33 cellular contexts compared by ENCODE assay signal in genomic region chr5:41093803-41094202, GRCh38. TPM values are rescaled to one million over a fixed set of nuclear protein-coding genes. Genes with fewer than 3 reads are reported as not detected.
"Had no signal": no experiment of that assay in that cellular context is flagged by ENCODE, and none has a peak within 500 bp of the region (broad histone marks: within the 10 kb centered on the region; RNA-seq: fewer than 3 reads in every experiment).

No MANE protein-coding gene starts in this region.

- H3K9ac ChIP-seq: KMS-11 had no signal

- H3K9me3 ChIP-seq: adrenal gland, SJCRH30 had no signal

- H3K27ac ChIP-seq: adrenal gland, brain microvascular endothelial cell, KMS-11, PC-9, RWPE1, SJCRH30, SK-N-MC had no signal

- H3K4me2 ChIP-seq: KMS-11, PC-9 had no signal

- ATAC-seq: activated CD8-positive, alpha-beta T cell treated with anti-CD3 and anti-CD28 coated beads for 36 hours; activated naive CD4-positive, alpha-beta T cell treated with anti-CD3 and anti-CD28 coated beads, Interleukin-2, amount 50 U/mL, for 72 hours had no signal

- H2AFZ ChIP-seq: PC-9 had no signal

- DNase-seq: activated CD4-positive, alpha-beta T cell treated with anti-CD3 and anti-CD28 coated beads, Interleukin-2, amount 10 ng/mL, durations not matched to agents 24 days and 14 days; activated CD4-positive, alpha-beta T cell treated with anti-CD3 and anti-CD28 coated beads, Interleukin-2, amount 50 U/mL, for 4 hours; activated CD8-positive, alpha-beta T cell treated with anti-CD3 and anti-CD28 coated beads for 36 hours; activated gamma-delta T cell treated with Interleukin-2 at 50 U/mL for 16 hours; activated naive CD4-positive, alpha-beta T cell treated with anti-CD3 and anti-CD28 coated beads for 36 hours; activated T-cell treated with anti-CD3 and anti-CD28 coated beads, Interleukin-2, amount 50 U/mL, for 24 hours; adrenal gland; brain microvascular endothelial cell; NCI-H1092 treated with DMSO at 0.1 percent for 48 hours; NCI-H1417; NCI-H146; NCI-H187; NCI-H2029 treated with DMSO at 0.1 percent for 48 hours; NCI-H2107; NCI-H2171; NCI-H510A; NCI-H526; NCI-H748 treated with DMSO at 0.1 percent for 48 hours; NK-92 treated with Interleukin-12 subunit alpha and Interleukin-12 subunit beta, amount 100 ng/mL, for 24 hours; PC-9; SHP77; SJCRH30; T1000 had no signal

- FAIRE-seq: RCC 7860, TTC549 had no signal

- H3K36me3 ChIP-seq: adrenal gland, brain microvascular endothelial cell, SJCRH30 had no signal

- H3K27me3 ChIP-seq: adrenal gland, brain microvascular endothelial cell, SJCRH30 had no signal

- H3K4me1 ChIP-seq: adrenal gland, SJCRH30 had no signal

- H3K4me3 ChIP-seq: adrenal gland, PC-9, SJCRH30, SK-N-MC had no signal

RNA-seq across cellular contexts. Expression of gene MROH2B, which starts 22.7 kb away (rescaled TPM):
- total RNA-seq: activated CD4-positive, alpha-beta T cell treated with anti-CD3 and anti-CD28 coated beads, Interleukin-2, amount 10 ng/mL, durations not matched to agents 24 days and 14 days; activated CD8-positive, alpha-beta T cell treated with anti-CD3 and anti-CD28 coated beads for 36 hours; activated naive CD4-positive, alpha-beta T cell treated with anti-CD3 and anti-CD28 coated beads for 36 hours; activated naive CD4-positive, alpha-beta T cell treated with anti-CD3 and anti-CD28 coated beads, Interleukin-2, amount 50 U/mL, for 72 hours; activated T-helper 1 cell treated with anti-CD3 and anti-CD28 coated beads, Interleukin-12 subunit alpha, Interleukin-12 subunit beta, Interleukin-2, Interleukin-4 antibody, amounts not matched to agents 30 ng/mL and 10 ng/mL and 1 ng/mL, durations not matched to agents 14 hours and 24 hours and 36 hours; OCI-LY7; PC-9; SJCRH30; T-helper 1 cell treated with Interleukin-12 subunit alpha and Interleukin-12 subunit beta and Interleukin-4 antibody, amounts not matched to agents 30 ng/mL and 1 ng/mL, for 36 hours; T-helper 2 cell treated with Interferon-gamma antibody and Interleukin-4, amounts not matched to agents 100 ng/mL and 5 ng/mL, for 36 hours had no signal
